ENCODE assay signal across 22 cellular contexts in genomic region chr18:7172611-7173010, GRCh38. TPM values are rescaled to one million over a fixed set of nuclear protein-coding genes. Genes with fewer than 3 reads are reported as not detected.
A peak's percentile ranks its signal among the peaks of the same experiment; 100 is the strongest.
DNase-seq lines count a peak whose midpoint lies in the region; ATAC-seq, FAIRE-seq and TF ChIP-seq lines count a peak whose summit lies in the region.
"Had no signal": no experiment of that assay in that cellular context is flagged by ENCODE, and none has a peak within 500 bp of the region (broad histone marks: within the 10 kb centered on the region; RNA-seq: fewer than 3 reads in every experiment).

No MANE protein-coding gene starts in this region.

- no peak overlapping the region for H3K9ac ChIP-seq in PC-3 (ENCODE audit: low read length)
- no peak overlapping the region for H3K9ac ChIP-seq in smooth muscle cell (ENCODE audit: low read depth)
- H3K9ac ChIP-seq: GM23248 had no signal

- H4K20me1 ChIP-seq in PC-3 (ENCODE audit: low read length) (no peaks in the 10 kb centered on the region), smooth muscle cell (ENCODE audit: low read depth) (no peaks in the 10 kb centered on the region)

- no peaks in the 10 kb centered on the region for H3K4me1 ChIP-seq in PC-3 (ENCODE audit: insufficient read depth, low read length)
- peaks cover 10% of the 10 kb centered on the region for H3K4me1 ChIP-seq in smooth muscle cell (ENCODE audit: low read depth)
- no peaks in the 10 kb centered on the region for H3K4me1 ChIP-seq in left ventricle myocardium inferior
- H3K4me1 ChIP-seq: BE2C had no signal

- no peak overlapping the region for H3K4me3 ChIP-seq in PC-3 (ENCODE audit: low read length)
- no peak overlapping the region for H3K4me3 ChIP-seq in bronchial epithelial cell (ENCODE audit: low read depth, low read length)
- H3K4me3 ChIP-seq in smooth muscle cell = no peak overlapping the region
- H3K4me3 ChIP-seq in left ventricle myocardium inferior = no peak overlapping the region
- H3K4me3 ChIP-seq: GM12878, GM23248 had no signal

- POLR2A ChIA-PET in PC-3 (lab: Charles Lee; ENCODE audit: unreplicated experiment) = no interaction called here

- H3K9me2 ChIP-seq in PC-3 (replicated peaks; ENCODE audit: low read length) = no peaks in the 10 kb centered on the region

- BruUV-seq in PC-3 (replicated peaks; lab: Mats Ljungman, UMichigan) = no TSS peak

- intact Hi-C loops in PC-3 (cut with micrococcal nuclease) = no loop called here
- intact Hi-C loops in left ventricle myocardium inferior (cut with micrococcal nuclease) = no loop called here

- H3K4me2 ChIP-seq in PC-3 (ENCODE audit: low read length) (no peak overlapping the region), smooth muscle cell (no peak overlapping the region)

- H3K36me3 ChIP-seq in PC-3 (ENCODE audit: low read depth, low read length) (no peaks in the 10 kb centered on the region), bronchial epithelial cell (ENCODE audit: control insufficient read depth, insufficient read depth, low read length) (no peaks in the 10 kb centered on the region), smooth muscle cell (ENCODE audit: low read depth) (no peaks in the 10 kb centered on the region), left ventricle myocardium inferior (no peaks in the 10 kb centered on the region)
- H3K36me3 ChIP-seq: BE2C had no signal

- H2AFZ ChIP-seq in PC-3 (ENCODE audit: low read length) (no peak overlapping the region), smooth muscle cell (ENCODE audit: low read depth) (no peak overlapping the region)
- H2AFZ ChIP-seq: GM23248 had no signal

- ATAC-seq in PC-3 (no peak), HG03442 (IDR thresholded peaks at IDR 0.05; ENCODE audit: unreplicated experiment) (no peak)
- ATAC-seq: GM12878, HCT116 had no signal

- FAIRE-seq in bronchial epithelial cell (lab: Jason Lieb, UNC) = peak; percentile 47
- FAIRE-seq: A204.1, GM12878, H54 had no signal

- DNase-seq in PC-3 = peak; percentile 8
- DNase-seq in bronchial epithelial cell (ENCODE audit: low read depth) = no peak
- DNase-seq in islet precursor cell = peak; percentile 90
- DNase-seq in smooth muscle cell (lab: John Stamatoyannopoulos, UW; ENCODE audit: unreplicated experiment) = no peak
- DNase-seq in NCI-H2107 (lab: John Stamatoyannopoulos, UW) = no peak
- no peak for DNase-seq in dermis blood vessel endothelial cell
- no peak for DNase-seq in left ventricle myocardium inferior
- DNase-seq: BE2C; CD4-positive, alpha-beta memory T cell; COR-L47; GM23248; IMR-90 had no signal

- CTCF ChIA-PET in PC-3 (lab: Charles Lee) = no interaction called here

- H3K27me3 ChIP-seq in PC-3 (ENCODE audit: low read length) (peaks cover 68% of the 10 kb centered on the region), bronchial epithelial cell (ENCODE audit: control insufficient read depth, insufficient read depth, low read length) (no peaks in the 10 kb centered on the region), smooth muscle cell (ENCODE audit: low read depth) (no peaks in the 10 kb centered on the region), left ventricle myocardium inferior (ENCODE audit: low read depth) (peaks cover 7% of the 10 kb centered on the region)
- H3K27me3 ChIP-seq: BE2C had no signal

- TF ChIP-seq CTCF in PC-3 (conservative IDR thresholded peaks at IDR 0.05; ENCODE audit: low read depth, low read length) (no peak), bronchial epithelial cell (IDR thresholded peaks at IDR 0.05; ENCODE audit: insufficient read depth, low read length, severe bottlenecking) (no peak), smooth muscle cell (IDR thresholded peaks at IDR 0.05; ENCODE audit: borderline replicate concordance, insufficient read depth, poor library complexity, severe bottlenecking) (no peak), left ventricle myocardium inferior (IDR thresholded peaks at IDR 0.05; ENCODE audit: borderline replicate concordance) (no peak)

- WGBS in smooth muscle cell (ENCODE audit: low lambda C conversion rate) = 69% methylated on average over 10 of the region's 10 CpGs

- H3K79me2 ChIP-seq in PC-3 (ENCODE audit: low read length) (no peaks in the 10 kb centered on the region), smooth muscle cell (ENCODE audit: low read depth) (no peaks in the 10 kb centered on the region)

- H3F3A ChIP-seq in PC-3 (ENCODE audit: low read length, unreplicated experiment) = no peaks in the 10 kb centered on the region
- no peaks in the 10 kb centered on the region for H3F3A ChIP-seq in smooth muscle cell (ENCODE audit: low read depth)

- H3K9me3 ChIP-seq in PC-3 (ENCODE audit: low read length) (no peaks in the 10 kb centered on the region), smooth muscle cell (replicated peaks; ENCODE audit: low read depth) (no peaks in the 10 kb centered on the region), left ventricle myocardium inferior (replicated peaks) (no peaks in the 10 kb centered on the region)
- H3K9me3 ChIP-seq: BE2C had no signal

- H3K27ac ChIP-seq in PC-3 (ENCODE audit: low read length) (no peak overlapping the region), smooth muscle cell (ENCODE audit: low read depth) (peak overlapping the region; percentile 5), left ventricle myocardium inferior (replicated peaks) (no peak overlapping the region)
- H3K27ac ChIP-seq: C4-2B, GM23248 had no signal

RNA-seq across cellular contexts. Expression of gene LAMA1, which starts 55.0 kb away (rescaled TPM):
- not detected in 2 replicates for total RNA-seq in PC-3 (2014; rRNA removed)
- 0.64 and 1.8 TPM in 2 replicates for total RNA-seq in bronchial epithelial cell
- 9.7 and 12.5 TPM in 2 replicates for total RNA-seq in smooth muscle cell
- 6.7 and 8.5 TPM in 2 replicates for polyA plus RNA-seq in smooth muscle cell
- 0.05 and 1.2 TPM in 2 replicates for total RNA-seq in dermis blood vessel endothelial cell
- not detected for total RNA-seq in left ventricle myocardium inferior
- total RNA-seq: CD4-positive, alpha-beta memory T cell; HT-29 had no signal
- polyA plus RNA-seq: CD4-positive, alpha-beta memory T cell had no signal

RNA-seq across cellular contexts. Expression of gene LRRC30, which starts 58.3 kb away (rescaled TPM):
- total RNA-seq in PC-3 (2014; rRNA removed) = not detected in 2 replicates
- total RNA-seq in bronchial epithelial cell = not detected in 2 replicates
- not detected in 2 replicates for total RNA-seq in smooth muscle cell
- not detected in 2 replicates for polyA plus RNA-seq in smooth muscle cell
- total RNA-seq in dermis blood vessel endothelial cell = not detected in 2 replicates
- total RNA-seq in left ventricle myocardium inferior = not detected
- total RNA-seq: CD4-positive, alpha-beta memory T cell; Daoy; G401; GM12878; GM23248; HT-29; IMR-90 had no signal
- polyA plus RNA-seq: AG04450; CD4-positive, alpha-beta memory T cell; GM12878; GM23248; IMR-90 had no signal

Comparison
In these comparisons a context has a peak if more than half of its experiments do, and no peak if none do; other contexts are left out.
1. DNase-seq: peak in PC-3 (single experiment) and islet precursor cell (single experiment); none in bronchial epithelial cell (single experiment), smooth muscle cell (single experiment), NCI-H2107 (single experiment), dermis blood vessel endothelial cell (single experiment) and left ventricle myocardium inferior (single experiment).